In genomic region chr11:106012744-106013143, GRCh38 we compare ENCODE assay signal across 12 cellular contexts. TPM values are rescaled to one million over a fixed set of nuclear protein-coding genes. Genes with fewer than 3 reads are reported as not detected.
DNase-seq lines count a peak whose midpoint lies in the region; ATAC-seq and TF ChIP-seq lines count a peak whose summit lies in the region.
"Had no signal": no experiment of that assay in that cellular context is flagged by ENCODE, and none has a peak within 500 bp of the region (broad histone marks: within the 10 kb centered on the region; RNA-seq: fewer than 3 reads in every experiment).

No MANE protein-coding gene starts in this region.

- H3K27ac Mint-ChIP-seq in CD8-positive, alpha-beta T cell = no peak overlapping the region
- H3K27ac Mint-ChIP-seq: CD4-positive, alpha-beta memory T cell had no signal

- H3K9ac ChIP-seq in IMR-90 (ENCODE audit: low read depth, low read length) = no peak overlapping the region

- intact Hi-C loops in IMR-90 (cut with micrococcal nuclease) = no loop called here
- intact Hi-C loops in lower leg skin (cut with DNase I; ENCODE audit: low total_unique reads) = no loop called here
- intact Hi-C loops in CD8-positive, alpha-beta T cell (cut with DNase I, micrococcal nuclease) = no loop called here

- no peak overlapping the region for H3K4me3 Mint-ChIP-seq in CD8-positive, alpha-beta T cell
- H3K4me3 Mint-ChIP-seq: CD4-positive, alpha-beta memory T cell had no signal

- no peak overlapping the region for H2AFZ ChIP-seq in IMR-90 (replicated peaks; ENCODE audit: low read length, poor library complexity)

- H3K36me3 Mint-ChIP-seq in CD8-positive, alpha-beta T cell = peaks cover 60% of the 10 kb centered on the region

- BruUV-seq in IMR-90 (replicated peaks; lab: Mats Ljungman, UMichigan) = no TSS peak

- no peak overlapping the region for H4K91ac ChIP-seq in IMR-90 (ENCODE audit: insufficient read depth, low read depth, low read length)

- H3K4me3 ChIP-seq in IMR-90 (ENCODE audit: insufficient read depth, low read depth, low read length) (no peak overlapping the region), lower leg skin (ENCODE audit: low read depth, poor library complexity, severe bottlenecking) (no peak overlapping the region)
- H3K4me3 ChIP-seq in CD8-positive, alpha-beta T cell (ENCODE audit: low read depth, low read length) = no peak overlapping the region
- H3K4me3 ChIP-seq: ascending aorta had no signal

- H3K36me3 ChIP-seq in IMR-90 (ENCODE audit: control insufficient read depth, insufficient read depth, low read length) = peaks cover 16% of the 10 kb centered on the region
- H3K36me3 ChIP-seq in CD8-positive, alpha-beta T cell (ENCODE audit: insufficient read depth, low read length) = peaks cover 27% of the 10 kb centered on the region

- no peak for TF ChIP-seq CTCF in IMR-90 (conservative IDR thresholded peaks at IDR 0.05; ENCODE audit: low read depth, low read length)
- TF ChIP-seq CTCF in lower leg skin (IDR thresholded peaks at IDR 0.05) = no peak
- TF ChIP-seq CTCF in CD8-positive, alpha-beta T cell (IDR thresholded peaks at IDR 0.05) = no peak

- no CpG with 5 or more reads among the region's 3 CpGs for WGBS in IMR-90 (ENCODE audit: extremely low coverage in 2 of 2, insufficient read length in 1 of 2), 2 experiments
- 69 to 74% methylated on average over 3 of the region's 3 CpGs for WGBS in lower leg skin, 2 donors

- H2BK120ac ChIP-seq in IMR-90 (ENCODE audit: low read depth, low read length) = no peak overlapping the region

- in situ Hi-C loops in IMR-90 (cut with MboI; ENCODE audit: low sequenced_read_pairs) = no loop called here

- H4K8ac ChIP-seq in IMR-90 (ENCODE audit: low read depth in 2 of 2, low read length in 2 of 2) = no peak overlapping the region

- no peak overlapping the region for H3K56ac ChIP-seq in IMR-90 (ENCODE audit: extremely low read depth, insufficient read depth, low read length)

- dilution Hi-C loops in IMR-90 (cut with HindIII; ENCODE audit: low sequenced_read_pairs, unreplicated experiment) = no loop called here

- H3K27me3 ChIP-seq in IMR-90 (ENCODE audit: control insufficient read depth, insufficient read depth, low read length) = no peaks in the 10 kb centered on the region
- H3K27me3 ChIP-seq in CD8-positive, alpha-beta T cell (ENCODE audit: insufficient read depth, low read length) = no peaks in the 10 kb centered on the region
- H3K27me3 ChIP-seq: ascending aorta had no signal

- CTCF ChIA-PET in IMR-90 (lab: Yijun Ruan, JAX) = no interaction called here
- CTCF ChIA-PET in CD8-positive, alpha-beta T cell (lab: Charles Lee) = interaction anchor here (1.1 kb wide), 1 partner anchor 11 kb away, joined by 3 read pairs; no protein-coding TSS in a partner anchor

- peak overlapping the region; percentile 85; the same call in 1 of the 2 replicates for H3K14ac ChIP-seq in IMR-90 (replicated peaks; ENCODE audit: low read depth, low read length)

- no peak overlapping the region for H2AK5ac ChIP-seq in IMR-90 (ENCODE audit: low read depth, low read length)

- no peak overlapping the region for H2BK20ac ChIP-seq in IMR-90 (ENCODE audit: low read depth, low read length)

- H4K20me1 ChIP-seq in IMR-90 (ENCODE audit: insufficient read depth, low read length) = peaks cover 5% of the 10 kb centered on the region; the same call in 1 of the 2 replicates

- H3K4me1 ChIP-seq in IMR-90 (ENCODE audit: control insufficient read depth, insufficient read depth, low read length) = peaks cover 6% of the 10 kb centered on the region
- H3K4me1 ChIP-seq in CD8-positive, alpha-beta T cell (ENCODE audit: insufficient read depth, low read length) = peaks cover 9% of the 10 kb centered on the region

- H3K9me3 Mint-ChIP-seq in CD8-positive, alpha-beta T cell = no peaks in the 10 kb centered on the region
- H3K9me3 Mint-ChIP-seq: CD4-positive, alpha-beta memory T cell had no signal

- H3K4me1 Mint-ChIP-seq in CD8-positive, alpha-beta T cell (ENCODE audit: low read depth) = peaks cover 56% of the 10 kb centered on the region

- ATAC-seq in IMR-90 (ENCODE audit: low read depth) (peak; percentile 85), GM21576 (IDR thresholded peaks at IDR 0.05; ENCODE audit: unreplicated experiment) (no peak)
- ATAC-seq in CD8-positive, alpha-beta T cell = no peak
- ATAC-seq: Panc1 had no signal

- 0 out of 2 replicates have a peak overlapping the region, but pooled peaks have one; percentile 37 for H3K4ac ChIP-seq in IMR-90 (ENCODE audit: low read depth, low read length)

- no peak for TF ChIP-seq RAD21 in IMR-90 (IDR thresholded peaks at IDR 0.05; ENCODE audit: low read length)

- peaks cover 7% of the 10 kb centered on the region; the same call in 1 of the 2 replicates for H3K9me1 ChIP-seq in IMR-90 (ENCODE audit: insufficient read depth, low read length)

- DNase-seq in AG08395 (ENCODE audit: low spot score) = peak; percentile 27
- peak; percentile 95 for DNase-seq in IMR-90
- peak in 3 of 61 donors; percentile 4 to 63 (median 10) for DNase-seq in caudate nucleus (lab: John Stamatoyannopoulos, UW)
- DNase-seq in lung microvascular endothelial cell (ENCODE audit: low read depth in 2 of 2) = peak; percentile 19 to 90
- DNase-seq in lower leg skin (ENCODE audit: low spot score in 2 of 2) = no peak
- no peak for DNase-seq in T-helper 9 cell
- no peak for DNase-seq in CD8-positive, alpha-beta T cell
- DNase-seq: CD4-positive, alpha-beta memory T cell; MV-4-11 had no signal

- no peak overlapping the region for H3K27ac ChIP-seq in IMR-90 (ENCODE audit: insufficient read depth, low read length)
- H3K27ac ChIP-seq in caudate nucleus (ENCODE audit: low read depth, low read length) = peak overlapping the region; percentile 58
- no peak overlapping the region for H3K27ac ChIP-seq in CD8-positive, alpha-beta T cell (ENCODE audit: low read depth, low read length)
- H3K27ac ChIP-seq: ascending aorta had no signal

- H3K18ac ChIP-seq in IMR-90 (ENCODE audit: low read depth, low read length) = no peak overlapping the region; the same call in 1 of the 2 replicates

- no peak overlapping the region for H4K5ac ChIP-seq in IMR-90 (ENCODE audit: low read depth, low read length)

- TF ChIP-seq POLR2A in IMR-90 (IDR thresholded peaks at IDR 0.05; ENCODE audit: low read depth, low read length) = no peak
- TF ChIP-seq POLR2A in lower leg skin (IDR thresholded peaks at IDR 0.05) = no peak

- H3K23ac ChIP-seq in IMR-90 (ENCODE audit: low read depth, low read length) = peak overlapping the region; percentile 52; the same call in 1 of the 2 replicates

- no peaks in the 10 kb centered on the region for H3K9me3 ChIP-seq in IMR-90 (ENCODE audit: control insufficient read depth, insufficient read depth, low read length)
- H3K9me3 ChIP-seq in CD8-positive, alpha-beta T cell (ENCODE audit: low read length) = no peaks in the 10 kb centered on the region
- H3K9me3 ChIP-seq: ascending aorta had no signal

- H3K79me1 ChIP-seq in IMR-90 (ENCODE audit: low read depth in 1 of 2, low read length in 2 of 2) = peaks cover 33 to 67% of the 10 kb centered on the region in 2 experiments

- peak overlapping the region; percentile 18; the same call in 1 of the 2 replicates for H3K4me2 ChIP-seq in IMR-90 (ENCODE audit: low read depth, low read length)

- POLR2A ChIA-PET in IMR-90 (lab: Charles Lee; ENCODE audit: unreplicated experiment) = no interaction called here
- POLR2A ChIA-PET in CD8-positive, alpha-beta T cell (lab: Charles Lee) = no interaction called here

- H2BK5ac ChIP-seq in IMR-90 (ENCODE audit: low read depth, low read length, poor library complexity, severe bottlenecking) = peak overlapping the region; percentile 72

- no peaks in the 10 kb centered on the region for H3K27me3 Mint-ChIP-seq in CD8-positive, alpha-beta T cell (ENCODE audit: low read depth)
- H3K27me3 Mint-ChIP-seq: CD4-positive, alpha-beta memory T cell had no signal

- H2BK15ac ChIP-seq in IMR-90 (ENCODE audit: low read depth, low read length) = no peak overlapping the region

- H2AK9ac ChIP-seq in IMR-90 (replicated peaks; ENCODE audit: low read depth, low read length, poor library complexity) = no peak overlapping the region

TF ChIP-seq in IMR-90, 13 proteins besides CTCF, POLR2A, EP300 and RAD21:
- no peak for TF ChIP-seq CHD1 (IDR thresholded peaks at IDR 0.05; ENCODE audit: low read depth, low read length)
- no peak for TF ChIP-seq RCOR1 (IDR thresholded peaks at IDR 0.05; ENCODE audit: insufficient replicate concordance, low read length)
- peak; percentile 79 for TF ChIP-seq CEBPB (IDR thresholded peaks at IDR 0.05; ENCODE audit: low read depth, low read length)
- peak; percentile 80 for TF ChIP-seq FOS (IDR thresholded peaks at IDR 0.05; ENCODE audit: low read depth, low read length)
- TF ChIP-seq MAFK (IDR thresholded peaks at IDR 0.05; ENCODE audit: low read depth, low read length) = no peak

RNA-seq across cellular contexts. Expression of gene MSANTD4, which starts 9.3 kb away (rescaled TPM):
- total RNA-seq in IMR-90 (2012; rRNA removed) (18.8 and 30.3 TPM in 2 replicates), lung microvascular endothelial cell (14.6 and 20.8 TPM in 2 replicates), lower leg skin (10 to 100 TPM in 3 of 4 donors, 1 to 10 TPM in 1; 9.2 to 14.8 (median 12.3) TPM)
- polyA plus RNA-seq in IMR-90 (2012; rRNA removed) = 6.3 and 9.4 TPM in 2 replicates
- polyA plus RNA-seq in IMR-90 (2012; cell fraction: cytosol; rRNA removed) = 0.91 and 2.4 TPM in 2 replicates
- polyA plus RNA-seq in IMR-90 (2012; cell fraction: nucleus; rRNA removed; ENCODE audit: low replicate concordance) = 4.5 and 5.1 TPM in 2 replicates
- 1 to 10 TPM; 4.9 to 5.5 TPM for total RNA-seq in CD8-positive, alpha-beta T cell

Comparison
In these comparisons a context has a peak if more than half of its experiments do, and no peak if none do; other contexts are left out.
1. DNase-seq: peak in AG08395 (single experiment), IMR-90 (single experiment) and lung microvascular endothelial cell (2 of 2); none in lower leg skin (0 of 2), T-helper 9 cell (single experiment) and CD8-positive, alpha-beta T cell (0 of 7).